11 cellular contexts compared by ENCODE assay signal in the genomic region with DNA sequence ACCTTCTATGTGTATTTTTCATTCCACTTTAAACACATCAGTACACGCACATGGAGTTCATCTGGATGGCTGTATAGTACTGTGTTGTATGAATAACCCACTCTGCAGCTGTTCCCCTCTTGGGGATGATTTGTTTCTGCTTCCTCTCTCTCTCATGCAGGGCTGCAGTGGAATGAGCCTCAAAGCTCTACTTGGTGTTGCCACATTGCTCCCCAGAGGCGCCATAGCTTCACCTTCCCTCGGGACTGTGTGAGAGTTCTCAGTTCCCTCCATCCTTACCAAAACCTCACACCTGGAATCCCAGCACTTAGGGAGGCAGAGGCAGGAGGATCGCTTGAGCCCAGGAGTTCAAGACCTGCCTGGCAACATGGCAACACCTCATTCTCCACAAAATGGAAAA. TPM values are rescaled to one million over a fixed set of nuclear protein-coding genes. Genes with fewer than 3 reads are reported as not detected.
DNase-seq lines count a peak whose midpoint lies in the region; ATAC-seq and TF ChIP-seq lines count a peak whose summit lies in the region.
"Had no signal": no experiment of that assay in that cellular context is flagged by ENCODE, and none has a peak within 500 bp of the region (broad histone marks: within the 10 kb centered on the region; RNA-seq: fewer than 3 reads in every experiment).

No MANE protein-coding gene starts in this region.

- H3K9ac ChIP-seq in endodermal cell (ENCODE audit: extremely low read depth, low read length, poor library complexity, severe bottlenecking): no peak overlapping the region
- H3K9ac ChIP-seq in PC-3 (ENCODE audit: low read length): no peak overlapping the region

- BruUV-seq in PC-3 (replicated peaks; lab: Mats Ljungman, UMichigan): no TSS peak

- CTCF ChIA-PET in PC-3 (lab: Charles Lee): no interaction called here

- H3K9me2 ChIP-seq in PC-3 (replicated peaks; ENCODE audit: low read length): no peaks in the 10 kb centered on the region

- no peak overlapping the region for H2AFZ ChIP-seq in PC-3 (ENCODE audit: low read length)

- DNase-seq in endodermal cell (no peak), DMS79 treated with DMSO at 0.1 percent for 48 hours (lab: John Stamatoyannopoulos, UW) (no peak), NCI-H2227 treated with DMSO at 0.1 percent for 48 hours (lab: John Stamatoyannopoulos, UW) (no peak), PC-3 (no peak)
- no peak for DNase-seq in NK-92 treated with Interleukin-12 subunit alpha and Interleukin-12 subunit beta, amount 100 ng/mL, for 24 hours (lab: John Stamatoyannopoulos, UW)
- DNase-seq: DMS79, NCI-H345 had no signal

- 98% methylated on average over 3 of the region's 4 CpGs; no CpG with 5 or more reads in 1 of the 2 experiments for WGBS in endodermal cell (ENCODE audit: insufficient coverage in 1 of 2, insufficient read length in 1 of 2), 2 experiments

- H3K27me3 Mint-ChIP-seq in endodermal cell (ENCODE audit: insufficient read depth): no peaks in the 10 kb centered on the region

- H3K79me2 ChIP-seq in PC-3 (ENCODE audit: low read length): no peaks in the 10 kb centered on the region

- peak overlapping the region; percentile 38 for H3K27ac Mint-ChIP-seq in endodermal cell

- peaks cover 6% of the 10 kb centered on the region; the same call in 1 of the 2 replicates for H4K20me1 ChIP-seq in PC-3 (ENCODE audit: low read length)

- TF ChIP-seq CTCF in endodermal cell (conservative IDR thresholded peaks at IDR 0.05) (no peak), PC-3 (conservative IDR thresholded peaks at IDR 0.05; ENCODE audit: low read depth, low read length) (no peak)

- H3K4me1 Mint-ChIP-seq in endodermal cell: peaks cover 5% of the 10 kb centered on the region

- ATAC-seq in GM18505 (IDR thresholded peaks at IDR 0.05; ENCODE audit: unreplicated experiment): peak; percentile 73
- ATAC-seq in GM21367 (IDR thresholded peaks at IDR 0.05; ENCODE audit: unreplicated experiment): peak; percentile 60
- ATAC-seq in HG03342 (IDR thresholded peaks at IDR 0.05; ENCODE audit: unreplicated experiment): peak; percentile 83
- ATAC-seq in PC-3: no peak
- ATAC-seq: SK-N-SH treated with all-trans-retinoic acid at 6 μM for 48 hours had no signal

- H3F3A ChIP-seq in PC-3 (ENCODE audit: low read length, unreplicated experiment): no peaks in the 10 kb centered on the region

- no peaks in the 10 kb centered on the region for H3K9me3 Mint-ChIP-seq in endodermal cell

- intact Hi-C loops in PC-3 (cut with micrococcal nuclease): no loop called here

- H3K27me3 ChIP-seq in endodermal cell (ENCODE audit: control insufficient read depth, insufficient read depth, low read length, poor library complexity, severe bottlenecking): no peaks in the 10 kb centered on the region
- no peaks in the 10 kb centered on the region for H3K27me3 ChIP-seq in PC-3 (ENCODE audit: low read length)

- H3K9me3 ChIP-seq in endodermal cell (ENCODE audit: control insufficient read depth, low read length) (no peaks in the 10 kb centered on the region), PC-3 (ENCODE audit: low read length) (no peaks in the 10 kb centered on the region)

- H3K4me1 ChIP-seq in endodermal cell (ENCODE audit: control insufficient read depth, insufficient read depth, low read length) (no peaks in the 10 kb centered on the region), PC-3 (ENCODE audit: insufficient read depth, low read length) (peaks cover 20% of the 10 kb centered on the region)

- H3K4me2 ChIP-seq in PC-3 (ENCODE audit: low read length): no peak overlapping the region

- no peak overlapping the region for H3K4me3 Mint-ChIP-seq in endodermal cell

- TF ChIP-seq POLR2A in GM18505 (IDR thresholded peaks at IDR 0.05; ENCODE audit: borderline replicate concordance, extremely low read depth, insufficient read depth, insufficient read length): no peak

- H3K36me3 ChIP-seq in endodermal cell (ENCODE audit: control insufficient read depth, insufficient read depth, low read length) (peaks cover 37% of the 10 kb centered on the region), PC-3 (ENCODE audit: low read depth, low read length) (0 out of 2 replicates have a peak, but pooled peaks cover 3% of the 10 kb centered on the region)

- no peak overlapping the region for H3K27ac ChIP-seq in endodermal cell (ENCODE audit: low read depth, low read length)
- H3K27ac ChIP-seq in PC-3 (ENCODE audit: low read length): no peak overlapping the region

- H3K4me3 ChIP-seq in endodermal cell (ENCODE audit: low read length): no peak overlapping the region
- H3K4me3 ChIP-seq in PC-3 (ENCODE audit: low read length): no peak overlapping the region

- POLR2A ChIA-PET in PC-3 (lab: Charles Lee; ENCODE audit: unreplicated experiment): no interaction called here

- peaks cover 23% of the 10 kb centered on the region for H3K36me3 Mint-ChIP-seq in endodermal cell (ENCODE audit: low read depth)

RNA-seq across cellular contexts. Expression of gene GPR183, which starts 28.4 kb away (rescaled TPM):
- total RNA-seq in endodermal cell (under 1 TPM in 1 of 2 donors, not detected in 1; 0.62 TPM), PC-3 (2014; rRNA removed) (not detected in 2 replicates)
- polyA plus RNA-seq in endodermal cell (2013, experiment 1 of 2): 0.18 TPM
- 0.29 TPM for polyA plus RNA-seq in endodermal cell (2013, experiment 2 of 2)
